1 cellular context compared by ENCODE assay signal in genomic region chr1:151864411-151864810, GRCh38.
A peak's percentile ranks its signal among the peaks of the same experiment; 100 is the strongest.
TF ChIP-seq lines count a peak whose summit lies in the region.

No MANE protein-coding gene starts in this region.

TF ChIP-seq in HepG2, 621 proteins besides CTCF, POLR2A, EP300 and RAD21:
- TF ChIP-seq THRA (CRISPR knock-in tag; IDR thresholded peaks at IDR 0.05; ENCODE audit: borderline replicate concordance) (peak; percentile 39; the same call in 1 of the 2 replicates), ZFP91 (CRISPR knock-in tag; IDR thresholded peaks at IDR 0.05; ENCODE audit: borderline replicate concordance) (no peak)
